9 cellular contexts compared by ENCODE assay signal in the genomic region with DNA sequence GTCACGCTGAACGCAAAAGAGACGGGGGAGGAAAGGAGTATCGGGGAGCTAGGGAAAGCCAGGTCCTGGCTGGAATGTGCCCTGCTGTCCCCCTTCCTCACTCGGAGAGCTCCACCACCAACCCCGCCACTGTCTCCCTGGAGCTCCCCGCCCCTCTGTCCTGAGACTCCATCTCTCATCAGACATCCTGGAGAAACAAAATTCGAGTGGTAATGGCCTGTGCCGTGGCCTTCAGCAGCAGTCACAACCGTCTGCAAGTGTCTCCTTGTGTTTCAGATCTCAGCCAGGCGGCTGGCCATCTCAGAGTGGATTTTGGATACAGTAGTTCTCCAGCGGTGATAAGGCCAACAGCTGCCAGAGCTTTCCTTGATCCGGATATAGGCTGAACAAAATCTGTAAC.
DNase-seq lines count a peak whose midpoint lies in the region; ATAC-seq and TF ChIP-seq lines count a peak whose summit lies in the region.
"Had no signal": no experiment of that assay in that cellular context is flagged by ENCODE, and none has a peak within 500 bp of the region (broad histone marks: within the 10 kb centered on the region; RNA-seq: fewer than 3 reads in every experiment).

No MANE protein-coding gene starts in this region.

- H3K79me2 ChIP-seq in Karpas-422 (ENCODE audit: low read length), result no peaks in the 10 kb centered on the region

- in situ Hi-C loops in Panc1 (cut with HindIII; ENCODE audit: low pct_unique_long_range_greater_than_20kb, low sequenced_read_pairs), result no loop called here

- H3K4me2 ChIP-seq in BLaER1, result peak overlapping the region; percentile 59
- H3K4me2 ChIP-seq in Karpas-422 (ENCODE audit: low read depth, low read length, poor library complexity, severe bottlenecking), result no peak overlapping the region

- ATAC-seq in Panc1, result 0 out of 2 replicates have a peak, but pooled peaks have one; percentile 29
- ATAC-seq in Right ventricle myocardium inferior, result no peak

- BruUV-seq in Panc1 (replicated peaks; lab: Mats Ljungman, UMichigan), result no TSS peak

- H3K36me3 ChIP-seq in BLaER1, result no peaks in the 10 kb centered on the region
- H3K36me3 ChIP-seq in Panc1 (ENCODE audit: control insufficient read depth, insufficient read depth, low read length), result no peaks in the 10 kb centered on the region
- no peaks in the 10 kb centered on the region for H3K36me3 ChIP-seq in Karpas-422 (ENCODE audit: insufficient read depth, low read length)

- H3K27ac ChIP-seq in BLaER1, result no peak overlapping the region
- H3K27ac ChIP-seq in Panc1 (ENCODE audit: low read length), result no peak overlapping the region
- H3K27ac ChIP-seq in dorsolateral prefrontal cortex, result peak overlapping the region in 37 of 59 donors; percentile 6 to 83 (median 54)
- no peak overlapping the region for H3K27ac ChIP-seq in Karpas-422 (ENCODE audit: low read length)
- H3K27ac ChIP-seq: C4-2B, SK-N-MC had no signal

- no peak overlapping the region for H3K9ac ChIP-seq in BLaER1
- H3K9ac ChIP-seq in Karpas-422 (ENCODE audit: low read length), result no peak overlapping the region

- CTCF ChIA-PET in Panc1 (lab: Charles Lee), result interaction anchor here (0.6 kb wide), 1 partner anchor 32 kb away, joined by 3 read pairs; no protein-coding TSS in a partner anchor

- DNase-seq in Panc1 (ENCODE audit: low read depth, low spot score) (no peak), dorsolateral prefrontal cortex (no peak), posterior vena cava (ENCODE audit: low spot score) (peak; percentile 71), D341Med (ENCODE audit: low spot score) (no peak), Right ventricle myocardium inferior (ENCODE audit: missing footprints) (no peak), Karpas-422 (no peak)

- intact Hi-C loops in Panc1 (cut with micrococcal nuclease; ENCODE audit: unreplicated experiment), result no loop called here
- intact Hi-C loops in dorsolateral prefrontal cortex (cut with DNase I), result loop anchor here in 1 of 2 donors (5.0 to 10.0 kb wide), 2 partner anchors 100 to 317 kb away; no protein-coding TSS in a partner anchor
- intact Hi-C loops in posterior vena cava (cut with DNase I), result no loop called here
- intact Hi-C loops in Right ventricle myocardium inferior (cut with DNase I), result no loop called here

- H3K9me3 ChIP-seq in BLaER1 (peaks cover 5% of the 10 kb centered on the region; the same call in 1 of the 2 replicates), Panc1 (ENCODE audit: control insufficient read depth, insufficient read depth, low read depth, low read length) (no peaks in the 10 kb centered on the region), Karpas-422 (ENCODE audit: low read length) (no peaks in the 10 kb centered on the region)

- TF ChIP-seq CTCF in Panc1 (IDR thresholded peaks at IDR 0.05) (no peak), dorsolateral prefrontal cortex (IDR thresholded peaks at IDR 0.05 in 54 of 56, conservative IDR thresholded peaks at IDR 0.05 in 2 of 56; ENCODE audit: low read depth in 1 of 56, partially characterized antibody in 56 of 56) (no peak)

- H3K4me1 ChIP-seq in BLaER1 (peaks cover 47% of the 10 kb centered on the region), Panc1 (ENCODE audit: control insufficient read depth, insufficient read depth, low read length) (no peaks in the 10 kb centered on the region), Karpas-422 (ENCODE audit: low read length) (no peaks in the 10 kb centered on the region)

- no peak overlapping the region for H3K4me3 ChIP-seq in BLaER1
- H3K4me3 ChIP-seq in Panc1 (ENCODE audit: low read depth in 2 of 2, low read length in 2 of 2), result no peak overlapping the region
- H3K4me3 ChIP-seq in dorsolateral prefrontal cortex, result no peak overlapping the region
- no peak overlapping the region for H3K4me3 ChIP-seq in Karpas-422 (ENCODE audit: low read length)
- H3K4me3 ChIP-seq: SK-N-MC had no signal

- H4K20me1 ChIP-seq in BLaER1 (no peaks in the 10 kb centered on the region), Karpas-422 (ENCODE audit: insufficient read depth, low read depth, low read length) (no peaks in the 10 kb centered on the region)

- no peaks in the 10 kb centered on the region for H3K27me3 ChIP-seq in BLaER1
- H3K27me3 ChIP-seq in Panc1 (ENCODE audit: control insufficient read depth, insufficient read depth, low read length), result no peaks in the 10 kb centered on the region
- no peaks in the 10 kb centered on the region for H3K27me3 ChIP-seq in dorsolateral prefrontal cortex
- H3K27me3 ChIP-seq in Karpas-422 (ENCODE audit: low read length), result no peaks in the 10 kb centered on the region

- POLR2A ChIA-PET in Panc1 (lab: Charles Lee), result no interaction called here

- H2AFZ ChIP-seq in Karpas-422 (ENCODE audit: low read length), result no peak overlapping the region

- no peaks in the 10 kb centered on the region for H3K9me2 ChIP-seq in Karpas-422 (replicated peaks; ENCODE audit: insufficient read depth, low read length)

Comparison
In these comparisons a context has a peak if more than half of its experiments do, and no peak if none do; other contexts are left out.
1. H3K27ac ChIP-seq: peak in dorsolateral prefrontal cortex (37 of 59); none in BLaER1 (single experiment), Panc1 (single experiment) and Karpas-422 (single experiment).